Comparison of ENCODE assay signal across 8 cellular contexts in the genomic region with DNA sequence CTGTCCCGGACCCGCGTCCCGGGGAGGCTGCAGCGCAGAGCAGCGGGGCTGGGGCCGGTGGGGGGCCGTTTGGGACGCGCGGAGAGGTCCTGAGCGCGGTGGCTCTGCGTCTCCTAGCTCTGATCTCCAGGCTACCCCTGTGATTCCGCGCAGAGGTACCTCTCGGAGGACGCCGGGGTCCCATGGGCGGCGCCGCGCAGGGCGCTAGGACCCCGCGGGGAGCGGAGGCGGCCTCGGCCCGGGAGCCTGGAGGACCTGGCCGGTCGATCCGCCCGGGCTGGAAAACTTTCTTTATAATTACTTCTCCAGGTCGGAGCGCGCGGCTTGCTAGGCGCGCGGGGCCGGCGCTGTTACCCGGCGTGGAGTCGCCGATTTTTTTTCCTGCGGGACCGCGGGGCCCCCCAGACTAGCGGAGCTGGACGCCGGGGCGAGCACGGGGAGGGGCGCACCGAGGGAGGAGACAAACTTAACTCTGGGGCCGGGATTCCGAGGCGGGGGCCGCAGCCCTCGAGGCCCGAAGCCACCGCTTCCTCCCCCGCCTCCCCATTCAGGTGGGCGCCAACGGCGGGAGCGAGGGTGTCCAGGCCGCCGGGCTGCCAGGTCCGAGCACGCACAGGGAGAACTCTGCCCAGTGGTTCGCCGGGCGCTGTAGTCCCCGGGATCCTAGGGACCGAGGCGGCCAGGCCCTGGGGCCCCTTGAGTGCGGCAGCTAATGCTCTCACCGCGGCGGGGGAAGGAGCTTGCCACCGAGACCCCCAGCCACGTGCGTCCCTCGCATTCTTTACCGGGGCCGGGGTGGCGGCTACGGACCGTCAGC. TPM values are rescaled to one million over a fixed set of nuclear protein-coding genes. Genes with fewer than 3 reads are reported as not detected.
A peak's percentile ranks its signal among the peaks of the same experiment; 100 is the strongest.
DNase-seq lines count a peak whose midpoint lies in the region; ATAC-seq and TF ChIP-seq lines count a peak whose summit lies in the region.

No MANE protein-coding gene starts in this region.

- H3K36me3 ChIP-seq in Panc1 (ENCODE audit: control insufficient read depth, insufficient read depth, low read length), result no peaks in the 10 kb centered on the region; the same call in 1 of the 2 replicates
- peaks cover 0 to 3% of the 10 kb centered on the region in 2 donors for H3K36me3 ChIP-seq in duodenal mucosa (ENCODE audit: control insufficient read depth in 1 of 2, insufficient read depth in 2 of 2, low read length in 2 of 2)
- no peaks in the 10 kb centered on the region for H3K36me3 ChIP-seq in lung (ENCODE audit: control insufficient read depth in 2 of 2, insufficient read depth in 2 of 2, low read length in 2 of 2)
- no peaks in the 10 kb centered on the region for H3K36me3 ChIP-seq in thyroid gland

- peak overlapping the region; percentile 80 to 84 for H3K9ac ChIP-seq in duodenal mucosa (ENCODE audit: low read depth in 1 of 2, low read length in 2 of 2)

- 1 to 2% methylated on average over 61 to 92 of the region's 92 CpGs for WGBS in lung, 2 donors
- 2 to 4% methylated on average over 5 to 9 of the region's 92 CpGs for WGBS in thyroid gland, 2 donors

- H3K4me3 ChIP-seq in Panc1 (ENCODE audit: low read depth in 2 of 2, low read length in 2 of 2) (peak overlapping the region; percentile 51 to 71), duodenal mucosa (ENCODE audit: low read depth in 1 of 2, low read length in 2 of 2) (peak overlapping the region; percentile 74 to 75), lung (peak overlapping the region; percentile 68), thyroid gland (replicated peaks in 1 of 3) (peak overlapping the region; percentile 36 to 55 (median 52))

- BruUV-seq in Panc1 (replicated peaks; lab: Mats Ljungman, UMichigan), result no TSS peak

- peaks cover 53% of the 10 kb centered on the region for H3K27me3 Mint-ChIP-seq in activated CD8-positive, alpha-beta memory T cell treated with anti-CD3 and anti-CD28 coated beads, Interleukin-2, amount 10 ng/mL, durations not matched to agents 7 days and 5 days

- H3K4me1 ChIP-seq in Panc1 (ENCODE audit: control insufficient read depth, insufficient read depth, low read length) (peaks cover 18% of the 10 kb centered on the region), duodenal mucosa (ENCODE audit: control insufficient read depth in 1 of 2, insufficient read depth in 2 of 2, low read length in 2 of 2) (peaks cover 32 to 61% of the 10 kb centered on the region in 2 donors), lung (ENCODE audit: control insufficient read depth in 2 of 2, insufficient read depth in 2 of 2, low read length in 2 of 2) (peaks cover 0 to 18% of the 10 kb centered on the region in 2 donors), thyroid gland (peaks cover 26 to 48% of the 10 kb centered on the region in 2 donors)

- no peak for TF ChIP-seq CTCF in Panc1 (IDR thresholded peaks at IDR 0.05)
- TF ChIP-seq CTCF in lung (IDR thresholded peaks at IDR 0.05; ENCODE audit: control extremely low read depth, extremely low read depth), result no peak
- no peak for TF ChIP-seq CTCF in thyroid gland (IDR thresholded peaks at IDR 0.05)

- H3K27me3 ChIP-seq in Panc1 (ENCODE audit: control insufficient read depth, insufficient read depth, low read length) (peaks cover 5% of the 10 kb centered on the region; the same call in 1 of the 2 replicates), duodenal mucosa (ENCODE audit: control insufficient read depth in 1 of 2, insufficient read depth in 2 of 2, low read length in 2 of 2) (peaks cover 0 to 3% of the 10 kb centered on the region in 2 donors), lung (ENCODE audit: control insufficient read depth, insufficient read depth) (no peaks in the 10 kb centered on the region), thyroid gland (no peaks in the 10 kb centered on the region)

- in situ Hi-C loops in Panc1 (cut with HindIII; ENCODE audit: low pct_unique_long_range_greater_than_20kb, low sequenced_read_pairs), result no loop called here

- H3K27ac Mint-ChIP-seq in activated CD8-positive, alpha-beta memory T cell treated with anti-CD3 and anti-CD28 coated beads, Interleukin-2, amount 10 ng/mL, durations not matched to agents 7 days and 5 days, result no peak overlapping the region

- POLR2A ChIA-PET in Panc1 (lab: Charles Lee), result interaction anchor here (0.7 kb wide), 1 partner anchor 39 kb away, joined by 5 read pairs; no protein-coding TSS in a partner anchor

- intact Hi-C loops in Panc1 (cut with micrococcal nuclease; ENCODE audit: unreplicated experiment) (no loop called here), thyroid gland (cut with DNase I) (no loop called here)

- no peaks in the 10 kb centered on the region for H3K36me3 Mint-ChIP-seq in activated CD8-positive, alpha-beta memory T cell treated with anti-CD3 and anti-CD28 coated beads, Interleukin-2, amount 10 ng/mL, durations not matched to agents 7 days and 5 days

- H3K9me3 Mint-ChIP-seq in activated CD8-positive, alpha-beta memory T cell treated with anti-CD3 and anti-CD28 coated beads, Interleukin-2, amount 10 ng/mL, durations not matched to agents 7 days and 5 days (ENCODE audit: low read depth), result no peaks in the 10 kb centered on the region

- H3K4me1 Mint-ChIP-seq in activated CD8-positive, alpha-beta memory T cell treated with anti-CD3 and anti-CD28 coated beads, Interleukin-2, amount 10 ng/mL, durations not matched to agents 7 days and 5 days, result no peaks in the 10 kb centered on the region

- peak overlapping the region; percentile 40; the same call in 1 of the 2 replicates for H3K27ac ChIP-seq in Panc1 (ENCODE audit: low read length)
- H3K27ac ChIP-seq in duodenal mucosa (ENCODE audit: low read depth, low read length), result peak overlapping the region; percentile 79
- peak overlapping the region; percentile 34 to 92 for H3K27ac ChIP-seq in lung (ENCODE audit: low read depth in 1 of 2, low read length in 1 of 2)
- peak overlapping the region; percentile 73 to 84 (median 83) for H3K27ac ChIP-seq in thyroid gland

- CTCF ChIA-PET in Panc1 (lab: Charles Lee), result interaction anchor here (0.7 to 1.0 kb wide), 2 partner anchors 56 to 77 kb away, joined by 3 to 4 read pairs; no protein-coding TSS in a partner anchor
- CTCF ChIA-PET in activated CD8-positive, alpha-beta memory T cell treated with anti-CD3 and anti-CD28 coated beads, Interleukin-2, amount 10 ng/mL, durations not matched to agents 7 days and 5 days (lab: Charles Lee), result interaction anchor here (0.9 to 1.2 kb wide), 5 partner anchors 8 to 475 kb away, joined by 3 to 4 read pairs (median 3); no protein-coding TSS in a partner anchor

- H3K9me3 ChIP-seq in Panc1 (ENCODE audit: control insufficient read depth, insufficient read depth, low read depth, low read length) (no peaks in the 10 kb centered on the region), duodenal mucosa (ENCODE audit: control insufficient read depth in 1 of 2, low read length in 2 of 2) (no peaks in the 10 kb centered on the region), lung (ENCODE audit: control insufficient read depth in 2 of 2, insufficient read depth in 1 of 2, low read length in 1 of 2) (no peaks in the 10 kb centered on the region), thyroid gland (no peaks in the 10 kb centered on the region)

- H3K4me3 Mint-ChIP-seq in activated CD8-positive, alpha-beta memory T cell treated with anti-CD3 and anti-CD28 coated beads, Interleukin-2, amount 10 ng/mL, durations not matched to agents 7 days and 5 days, result no peak overlapping the region

- TF ChIP-seq POLR2A in thyroid gland (IDR thresholded peaks at IDR 0.05), result no peak

- DNase-seq in GM03348 (ENCODE audit: low spot score), result peak; percentile 84
- DNase-seq in Panc1 (ENCODE audit: low read depth, low spot score), result no peak
- no peak for DNase-seq in lung (ENCODE audit: low spot score)
- peak; percentile 70 to 74 for DNase-seq in thyroid gland
- DNase-seq in stimulated activated CD4-positive, alpha-beta T cell treated with anti-CD3 and anti-CD28 coated beads, Interleukin-2, amount 100 ng/mL, for 48 hours, result no peak
- DNase-seq in activated CD8-positive, alpha-beta memory T cell treated with anti-CD3 and anti-CD28 coated beads, Interleukin-2, amount 10 ng/mL, durations not matched to agents 7 days and 5 days, result no peak

- peak; percentile 23 for ATAC-seq in HG02678 (IDR thresholded peaks at IDR 0.05; ENCODE audit: unreplicated experiment)
- ATAC-seq in Panc1, result peak; percentile 66
- peak; percentile 13 for ATAC-seq in lung (ENCODE audit: insufficient read depth, low FRiP score)
- no peak for ATAC-seq in activated CD8-positive, alpha-beta memory T cell treated with anti-CD3 and anti-CD28 coated beads, Interleukin-2, amount 10 ng/mL, durations not matched to agents 7 days and 5 days

RNA-seq across cellular contexts. Expression of a gene that starts 0.8 kb away (rescaled TPM):
- 1.6 TPM for total RNA-seq in Panc1 (2021; ENCODE audit: unreplicated experiment)
- polyA plus RNA-seq in Panc1 (2012; ENCODE audit: insufficient read length), result 1.4 TPM
- total RNA-seq in lung, result 10 to 100 TPM; 51.3 to 71.0 TPM
- 10 to 100 TPM; 20.4 to 93.8 TPM for polyA plus RNA-seq in lung
- total RNA-seq in thyroid gland, result 10 to 100 TPM; 12.9 to 31.0 (median 17.4) TPM
- total RNA-seq in activated CD8-positive, alpha-beta memory T cell treated with anti-CD3 and anti-CD28 coated beads, Interleukin-2, amount 10 ng/mL, durations not matched to agents 7 days and 5 days, result under 1 TPM in 1 of 2 experiments, not detected in 1; 0.23 TPM

Comparison
In these comparisons a context has a peak if more than half of its experiments do, and no peak if none do; other contexts are left out.
1. DNase-seq: peak in GM03348 (single experiment) and thyroid gland (2 of 2); none in Panc1 (single experiment), lung (single experiment), stimulated activated CD4-positive, alpha-beta T cell treated with anti-CD3 and anti-CD28 coated beads, Interleukin-2, amount 100 ng/mL, for 48 hours (0 of 2) and activated CD8-positive, alpha-beta memory T cell treated with anti-CD3 and anti-CD28 coated beads, Interleukin-2, amount 10 ng/mL, durations not matched to agents 7 days and 5 days (single experiment).
2. Peak in every context shown above with its lines, with median percentiles within 50 percentile points of each other: H3K27ac ChIP-seq and H3K4me3 ChIP-seq.